In the genomic region with DNA sequence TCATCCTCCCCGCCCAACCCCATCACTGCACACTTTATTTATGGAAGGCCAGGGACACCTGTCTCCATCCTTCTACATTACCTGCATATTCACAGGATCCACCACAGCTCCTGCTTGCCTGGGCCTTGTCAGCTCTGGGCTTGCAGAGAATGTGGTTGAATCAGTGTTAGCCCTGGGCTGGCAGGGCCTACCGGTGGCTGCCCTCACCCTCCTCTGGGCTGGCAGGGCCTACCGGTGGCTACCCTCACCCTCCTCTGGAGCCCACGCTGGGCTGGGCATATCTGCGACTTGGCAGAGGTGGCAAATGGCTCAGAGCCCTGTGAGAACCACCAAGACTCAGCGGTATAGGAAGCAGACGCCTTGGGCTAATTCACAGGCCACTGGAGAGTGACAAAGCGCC, we compare ENCODE assay signal across 21 cellular contexts.
"Had no signal": no experiment of that assay in that cellular context is flagged by ENCODE, and none has a peak within 500 bp of the region (broad histone marks: within the 10 kb centered on the region; RNA-seq: fewer than 3 reads in every experiment).

No MANE protein-coding gene starts in this region.

- H3K4me1 ChIP-seq: parathyroid adenoma had no signal

- H3K4me3 Mint-ChIP-seq: activated B cell treated with CpG ODN at 0.5 μM for 24 hours; activated CD8-positive, alpha-beta T cell treated with anti-CD3 and anti-CD28 coated beads for 36 hours; activated naive CD4-positive, alpha-beta T cell treated with anti-CD3 and anti-CD28 coated beads, Interleukin-2, amount 50 U/mL, for 24 hours; mesothelial cell of epicardium; naive B cell; T-helper 2 cell treated with Interferon-gamma antibody and Interleukin-4, amounts not matched to agents 5 μg/mL and 100 μg/mL, for 36 hours had no signal

- H3K9ac ChIP-seq: parathyroid adenoma had no signal

- H3K4me2 ChIP-seq: hepatocyte had no signal

- H3K27me3 Mint-ChIP-seq: activated B cell treated with CpG ODN at 0.5 μM for 24 hours had no signal

- H2AFZ ChIP-seq: hepatocyte, parathyroid adenoma had no signal

- H3K4me3 ChIP-seq: gastroesophageal sphincter, hepatocyte had no signal

- H3K9me3 ChIP-seq: gastroesophageal sphincter had no signal

- H3K27ac Mint-ChIP-seq: activated B cell treated with CpG ODN at 0.5 μM for 24 hours; activated CD8-positive, alpha-beta T cell treated with anti-CD3 and anti-CD28 coated beads for 36 hours; activated naive CD4-positive, alpha-beta T cell treated with anti-CD3 and anti-CD28 coated beads, Interleukin-2, amount 50 U/mL, for 24 hours; activated T-helper 2 cell treated with anti-CD3 and anti-CD28 coated beads, Interferon-gamma antibody, Interleukin-2, Interleukin-4, amounts not matched to agents 10 μg/mL and 5 μg/mL and 100 μg/mL, durations not matched to agents 14 hours and 24 hours and 36 hours; mesothelial cell of epicardium; T-helper 2 cell treated with Interferon-gamma antibody and Interleukin-4, amounts not matched to agents 5 μg/mL and 100 μg/mL, for 36 hours had no signal

- ATAC-seq: activated CD8-positive, alpha-beta T cell treated with anti-CD3 and anti-CD28 coated beads for 36 hours; gastroesophageal sphincter; left cardiac atrium; left ventricle myocardium superior; right cardiac atrium had no signal

- H3K36me3 Mint-ChIP-seq: activated naive CD4-positive, alpha-beta T cell treated with anti-CD3 and anti-CD28 coated beads, Interleukin-2, amount 50 U/mL, for 24 hours; mesothelial cell of epicardium; naive B cell had no signal

- H3K79me2 ChIP-seq: hepatocyte, parathyroid adenoma had no signal

- H3K27ac ChIP-seq: gastroesophageal sphincter, hepatocyte, parathyroid adenoma had no signal

- DNase-seq: activated B cell treated with CpG ODN at 0.5 μM for 24 hours; activated CD4-positive, alpha-beta T cell treated with anti-CD3 and anti-CD28 coated beads, Interleukin-2, amount 50 U/mL, for 1 hour; activated CD8-positive, alpha-beta T cell treated with anti-CD3 and anti-CD28 coated beads for 36 hours; activated T-cell treated with anti-CD3 and anti-CD28 coated beads, Interleukin-2, amount 50 U/mL, for 48 hours; cortex of kidney; left cardiac atrium; left ventricle myocardium superior; mammary epithelial cell; naive B cell; occipital lobe; stimulated activated CD4-positive, alpha-beta T cell treated with anti-CD3 and anti-CD28 coated beads, Interleukin-12 subunit alpha, Interleukin-12 subunit beta, amount 100 ng/mL, for 4 hours; stimulated activated naive CD4-positive, alpha-beta T cell; T-helper 1 cell had no signal

- H3K9me3 Mint-ChIP-seq: activated B cell treated with CpG ODN at 0.5 μM for 24 hours; activated CD8-positive, alpha-beta T cell treated with anti-CD3 and anti-CD28 coated beads for 36 hours; activated naive CD4-positive, alpha-beta T cell treated with anti-CD3 and anti-CD28 coated beads, Interleukin-2, amount 50 U/mL, for 24 hours; activated T-helper 2 cell treated with anti-CD3 and anti-CD28 coated beads, Interferon-gamma antibody, Interleukin-2, Interleukin-4, amounts not matched to agents 10 μg/mL and 5 μg/mL and 100 μg/mL, durations not matched to agents 14 hours and 24 hours and 36 hours; mesothelial cell of epicardium; T-helper 2 cell treated with Interferon-gamma antibody and Interleukin-4, amounts not matched to agents 5 μg/mL and 100 μg/mL, for 36 hours had no signal

- H3K36me3 ChIP-seq: gastroesophageal sphincter had no signal
